ENCODE assay signal across 1 cellular context in the genomic region with DNA sequence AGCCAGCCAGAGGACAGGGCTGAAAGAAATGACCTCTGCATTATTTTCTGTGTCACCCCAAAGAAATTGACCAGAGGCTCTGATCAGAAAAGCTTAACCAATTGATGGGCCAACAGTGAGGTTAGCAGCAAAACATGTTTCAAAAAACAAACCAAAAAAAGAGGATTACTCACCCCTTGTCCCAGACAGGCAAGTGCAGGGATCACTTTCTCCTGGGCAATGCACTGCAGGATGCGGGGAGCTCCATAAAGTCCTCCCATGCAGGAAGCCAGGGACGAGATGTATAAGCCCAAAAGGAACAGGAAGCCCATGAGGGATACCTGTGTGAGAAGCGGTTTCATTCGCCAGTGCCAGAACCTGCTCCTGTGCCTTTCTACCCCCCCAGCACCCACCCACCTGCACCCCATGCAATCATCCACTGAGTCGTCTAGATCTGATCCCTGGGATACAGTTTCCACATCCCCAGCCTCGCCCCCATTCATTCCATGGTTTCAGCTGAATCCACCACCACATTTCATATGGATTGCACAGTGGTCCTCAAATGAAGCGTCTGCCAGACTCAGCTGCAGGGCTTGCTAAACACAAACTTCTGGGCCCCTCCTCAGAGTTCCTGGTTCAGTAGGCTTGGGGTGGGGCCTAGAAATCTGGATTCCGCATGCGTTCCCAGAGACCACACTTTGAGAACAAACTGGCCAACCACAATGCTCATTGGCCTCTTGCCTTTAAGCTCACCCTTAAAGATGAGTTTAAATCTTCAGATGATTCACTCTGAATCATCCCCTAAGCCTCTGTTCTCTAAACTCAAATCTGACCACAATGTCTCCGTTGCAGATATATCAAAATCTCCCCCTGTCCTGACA.
A peak's percentile ranks its signal among the peaks of the same experiment; 100 is the strongest.
TF ChIP-seq lines count a peak whose summit lies in the region.

No MANE protein-coding gene starts in this region.

TF ChIP-seq in HCT116, 20 proteins besides CTCF, POLR2A, EP300 and RAD21 (continued from another document):
- TF ChIP-seq ELF1 (IDR thresholded peaks at IDR 0.05; ENCODE audit: borderline replicate concordance, low read depth) = no peak
- no peak for TF ChIP-seq POLR2AphosphoS5 (IDR thresholded peaks at IDR 0.05; ENCODE audit: low read depth, low read length)
- TF ChIP-seq EGR1 (IDR thresholded peaks at IDR 0.05; ENCODE audit: low read depth) = no peak
- TF ChIP-seq MAX (IDR thresholded peaks at IDR 0.05) = 0 out of 2 replicates have a peak, but pooled peaks have one; percentile 22
- TF ChIP-seq FOSL1 (IDR thresholded peaks at IDR 0.05; ENCODE audit: low read depth) = peak; percentile 90
- peak; percentile 50; the same call in 1 of the 2 replicates for TF ChIP-seq CBX3 (IDR thresholded peaks at IDR 0.05; ENCODE audit: low read depth)
